In the genomic region with DNA sequence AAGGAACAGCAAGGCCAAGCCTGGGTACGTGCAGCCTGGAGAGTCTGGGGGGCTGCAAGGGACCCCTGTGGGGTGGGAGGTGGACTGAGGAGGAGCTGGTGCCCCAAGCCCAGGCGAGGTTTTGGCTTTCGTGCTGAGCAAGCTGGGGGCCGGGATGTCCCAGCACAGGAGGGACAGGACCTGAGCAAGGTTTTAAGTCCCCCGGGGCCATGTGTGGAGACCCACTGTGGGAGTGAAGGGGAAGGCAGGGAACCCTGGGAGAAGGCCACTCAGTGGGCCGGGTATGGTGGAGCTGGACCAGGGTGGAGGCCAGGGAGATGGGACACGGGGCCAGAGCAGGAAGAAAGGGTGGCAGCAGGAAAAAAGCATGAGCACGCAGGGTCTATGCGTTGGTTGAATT, we compare ENCODE assay signal across 22 cellular contexts.
"Had no signal": no experiment of that assay in that cellular context is flagged by ENCODE, and none has a peak within 500 bp of the region (broad histone marks: within the 10 kb centered on the region; RNA-seq: fewer than 3 reads in every experiment).

No MANE protein-coding gene starts in this region.

- H3K27ac Mint-ChIP-seq: IgD-negative memory B cell had no signal

- H3K4me3 ChIP-seq: K562, SJSA1, SK-N-MC had no signal

- ATAC-seq: K562 had no signal

- H3K4me1 Mint-ChIP-seq: IgD-negative memory B cell had no signal

- H3K4me1 ChIP-seq: SJSA1 had no signal

- DNase-seq: Kasumi-1, MM.1S, NCI-H1092 treated with DMSO at 0.1 percent for 48 hours, NCI-H1436, NCI-H187, NCI-H2029, NCI-H2081 treated with DMSO at 0.1 percent for 48 hours, NCI-H2171, NCI-H226, NCI-H446, NCI-H510A, NCI-H524 treated with DMSO at 0.1 percent for 48 hours, NCI-H69, NCI-H774, RPMI8226, SHP77 treated with DMSO at 0.1 percent for 48 hours had no signal

- H3K36me3 ChIP-seq: SJSA1 had no signal

- H3K9me3 ChIP-seq: SJSA1 had no signal

- H3K36me3 Mint-ChIP-seq: IgD-negative memory B cell had no signal

- H3K27ac ChIP-seq: HL-60, KMS-11, SJSA1, SK-N-MC had no signal

- H3K4me3 Mint-ChIP-seq: IgD-negative memory B cell had no signal

- H3K9me3 Mint-ChIP-seq: IgD-negative memory B cell had no signal
